9 cellular contexts compared by ENCODE assay signal in the genomic region with DNA sequence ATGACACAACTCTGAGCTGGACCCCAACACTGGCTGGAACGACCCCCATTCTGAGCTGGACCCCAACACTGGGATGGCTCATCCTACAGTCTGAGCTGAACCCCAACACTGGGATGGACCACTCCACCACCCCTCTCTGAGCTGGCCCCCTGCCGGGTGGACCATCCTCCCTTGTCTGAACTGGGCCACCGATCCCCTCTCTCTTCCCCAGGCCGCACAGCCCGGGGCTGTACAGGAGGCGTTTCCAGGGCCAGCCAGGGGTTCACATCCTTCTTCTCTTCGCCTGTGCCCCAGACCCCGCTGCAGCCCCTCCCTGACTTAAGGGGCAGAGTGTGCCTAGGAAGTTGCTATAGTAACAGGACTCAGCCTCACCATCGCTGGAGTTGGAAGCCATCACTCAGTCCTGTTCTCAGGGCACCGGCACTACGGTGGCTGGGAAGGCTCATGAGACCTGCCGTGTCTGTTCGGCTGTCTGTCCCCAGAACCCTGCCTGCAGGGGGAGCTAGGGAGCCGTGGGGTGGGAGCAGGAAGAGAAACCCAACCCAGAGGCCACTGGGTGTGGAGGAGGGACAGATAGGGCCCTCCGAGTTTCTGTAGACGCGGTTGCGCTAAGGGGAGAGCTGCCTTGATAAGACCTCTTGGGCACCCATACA. TPM values are rescaled to one million over a fixed set of nuclear protein-coding genes. Genes with fewer than 3 reads are reported as not detected.
DNase-seq lines count a peak whose midpoint lies in the region; ATAC-seq, FAIRE-seq and TF ChIP-seq lines count a peak whose summit lies in the region.
"Had no signal": no experiment of that assay in that cellular context is flagged by ENCODE, and none has a peak within 500 bp of the region (broad histone marks: within the 10 kb centered on the region; RNA-seq: fewer than 3 reads in every experiment).

No MANE protein-coding gene starts in this region.

- H3K4me3 ChIP-seq in NB4 (ENCODE audit: low read depth, low read length) (no peak overlapping the region), keratinocyte (ENCODE audit: control insufficient read depth in 2 of 3, extremely low read depth in 1 of 3, insufficient read depth in 2 of 3, low read depth in 1 of 3, low read length in 3 of 3) (no peak overlapping the region)

- no peaks in the 10 kb centered on the region for H3K36me3 ChIP-seq in keratinocyte (ENCODE audit: control insufficient read depth in 2 of 2, extremely low read depth in 1 of 2, insufficient read depth in 2 of 2, low read length in 2 of 2)

- no peak for TF ChIP-seq POLR2A in NB4 (IDR thresholded peaks at IDR 0.05; ENCODE audit: extremely low read depth, insufficient read length)

- H3K27ac Mint-ChIP-seq in CD4-positive, alpha-beta T cell, result peak overlapping the region; percentile 28

- peaks cover 13% of the 10 kb centered on the region for H3K4me1 ChIP-seq in keratinocyte (ENCODE audit: control insufficient read depth, extremely low read depth, insufficient read depth, low read length)

- intact Hi-C loops in CD4-positive, alpha-beta T cell (cut with DNase I, micrococcal nuclease), result loop anchor here in 1 of 2 experiments (2.0 kb wide), 1 partner anchor 21 kb away; no protein-coding TSS in a partner anchor

- peaks cover 13% of the 10 kb centered on the region for H3K36me3 Mint-ChIP-seq in CD4-positive, alpha-beta T cell (ENCODE audit: low read depth)

- H3K9ac ChIP-seq in keratinocyte (ENCODE audit: control insufficient read depth, extremely low read depth, insufficient read depth, low read length), result no peak overlapping the region

- CTCF ChIA-PET in CD4-positive, alpha-beta T cell (lab: Charles Lee), result interaction anchor here (0.6 to 4.2 kb wide), 6 partner anchors 10 to 55 kb away, joined by 3 to 18 read pairs (median 3); a partner anchor contains a TSS

- peak overlapping the region; percentile 62 for H3K4me3 Mint-ChIP-seq in CD4-positive, alpha-beta T cell

- POLR2A ChIA-PET in CD4-positive, alpha-beta T cell (lab: Charles Lee), result interaction anchor here (3.0 kb wide), 1 partner anchor 22 kb away, joined by 16 read pairs; a partner anchor contains a TSS

- peaks cover 66% of the 10 kb centered on the region for H3K4me1 Mint-ChIP-seq in CD4-positive, alpha-beta T cell (ENCODE audit: low read depth)

- no peak for ATAC-seq in CD4-positive, alpha-beta T cell (ENCODE audit: poor library complexity)
- no peak for ATAC-seq in HG03354 (IDR thresholded peaks at IDR 0.05; ENCODE audit: poor library complexity, severe bottlenecking, unreplicated experiment)

- dilution Hi-C loops in keratinocyte (cut with MboI; ENCODE audit: extremely low pct_ligation_motif_present, low sequenced_read_pairs), result no loop called here

- no peaks in the 10 kb centered on the region for H3K9me3 Mint-ChIP-seq in CD4-positive, alpha-beta T cell

- no peaks in the 10 kb centered on the region for H3K27me3 ChIP-seq in CD4-positive, alpha-beta T cell (ENCODE audit: control insufficient read depth, insufficient read depth, low read length)
- H3K27me3 ChIP-seq in keratinocyte (ENCODE audit: control insufficient read depth, extremely low read depth, insufficient read depth, low read length), result no peaks in the 10 kb centered on the region

- FAIRE-seq in keratinocyte (lab: Jason Lieb, UNC), result no peak

- H3K79me2 ChIP-seq in keratinocyte (ENCODE audit: control insufficient read depth, insufficient read depth, low read length), result peaks cover 9% of the 10 kb centered on the region

- H3K27me3 Mint-ChIP-seq in CD4-positive, alpha-beta T cell, result no peaks in the 10 kb centered on the region

- peak in 6 of 10 experiments; percentile 24 to 45 (median 38) for DNase-seq in CD4-positive, alpha-beta T cell
- DNase-seq in NB4 (ENCODE audit: low read depth) (peak; percentile 49), keratinocyte (ENCODE audit: low read depth, low spot score) (no peak), substantia nigra (lab: John Stamatoyannopoulos, UW) (peak in 13 of 49 donors; percentile 14 to 34 (median 23)), NCI-H1417 (lab: John Stamatoyannopoulos, UW) (no peak), NCI-H526 treated with DMSO at 0.1 percent for 48 hours (lab: John Stamatoyannopoulos, UW) (no peak)
- DNase-seq in activated naive CD4-positive, alpha-beta T cell treated with anti-CD3 and anti-CD28 coated beads, Interleukin-2, amount 50 U/mL, for 16 hours, result peak; percentile 59

- H3K9me3 ChIP-seq in CD4-positive, alpha-beta T cell (ENCODE audit: control insufficient read depth, low read length), result no peaks in the 10 kb centered on the region
- H3K9me3 ChIP-seq in keratinocyte (ENCODE audit: control insufficient read depth, low read depth, low read length), result no peaks in the 10 kb centered on the region

- H2AFZ ChIP-seq in keratinocyte (ENCODE audit: control insufficient read depth, low read length), result no peak overlapping the region

- TF ChIP-seq CTCF in CD4-positive, alpha-beta T cell (IDR thresholded peaks at IDR 0.05), result no peak
- TF ChIP-seq CTCF in NB4 (IDR thresholded peaks at IDR 0.05; ENCODE audit: low read depth, low read length), result peak; percentile 47
- peak; percentile 47 to 59 (median 50) for TF ChIP-seq CTCF in keratinocyte (optimal IDR thresholded peaks at IDR 0.05 in 1 of 3, IDR thresholded peaks at IDR 0.05 in 1 of 3, conservative IDR thresholded peaks at IDR 0.05 in 1 of 3; ENCODE audit: extremely low read depth in 1 of 3, insufficient read depth in 2 of 3, low read length in 3 of 3)

- H3K27ac ChIP-seq in CD4-positive, alpha-beta T cell (ENCODE audit: low read depth, low read length), result no peak overlapping the region
- no peak overlapping the region for H3K27ac ChIP-seq in keratinocyte (ENCODE audit: control insufficient read depth, insufficient read depth, low read length)
- peak overlapping the region; percentile 35 for H3K27ac ChIP-seq in substantia nigra (ENCODE audit: low read depth, low read length, poor library complexity, severe bottlenecking)

- H3K4me2 ChIP-seq in keratinocyte (ENCODE audit: control insufficient read depth, extremely low read depth, insufficient read depth, low read depth, low read length), result no peak overlapping the region

- no peaks in the 10 kb centered on the region for H4K20me1 ChIP-seq in keratinocyte (ENCODE audit: control insufficient read depth, extremely low read depth, insufficient read depth, low read length)

- H3K9me1 ChIP-seq in keratinocyte (ENCODE audit: control insufficient read depth, extremely low read depth, insufficient read depth, low read length), result no peaks in the 10 kb centered on the region

RNA-seq across cellular contexts. Expression of a gene that starts 3.7 kb away (rescaled TPM):
- 10 to 100 TPM; 27.4 to 29.8 TPM for total RNA-seq in CD4-positive, alpha-beta T cell
- polyA plus RNA-seq in keratinocyte, result 10.1 to 57.2 TPM (median 13.7 TPM) in 3 replicates
- polyA plus RNA-seq in keratinocyte (2011; ENCODE audit: low read depth), result 9.4 TPM
- polyA plus RNA-seq in keratinocyte (2011; cell fraction: cytosol; rRNA removed), result 30.5 and 39.1 TPM in 2 replicates
- polyA plus RNA-seq in keratinocyte (2011; cell fraction: nucleus; rRNA removed), result 22.1 and 26.0 TPM in 2 replicates
- polyA plus RNA-seq in keratinocyte (2012; ENCODE audit: low replicate concordance), result 26.5 and 53.2 TPM in 2 replicates
- 23.2 to 80.7 TPM (median 31.9 TPM) in 3 replicates for polyA minus RNA-seq in keratinocyte
- polyA minus RNA-seq in keratinocyte (2011; cell fraction: cytosol; rRNA and poly(A)+ RNA removed), result 20.9 TPM
- polyA minus RNA-seq in keratinocyte (2011; cell fraction: nucleus; rRNA and poly(A)+ RNA removed), result 7.9 and 12.6 TPM in 2 replicates

RNA-seq across cellular contexts. Expression of a gene that starts 22.5 kb away (rescaled TPM):
- under 1 TPM; 0.59 to 0.77 TPM for total RNA-seq in CD4-positive, alpha-beta T cell
- polyA plus RNA-seq in keratinocyte, result 2.1 to 13.1 TPM (median 7.8 TPM) in 3 replicates
- polyA plus RNA-seq in keratinocyte (2011; ENCODE audit: low read depth), result not detected
- 3.8 and 3.9 TPM in 2 replicates for polyA plus RNA-seq in keratinocyte (2011; cell fraction: cytosol; rRNA removed)
- 1.7 and 1.9 TPM in 2 replicates for polyA plus RNA-seq in keratinocyte (2011; cell fraction: nucleus; rRNA removed)
- polyA plus RNA-seq in keratinocyte (2012; ENCODE audit: low replicate concordance), result 0.24 and 11.8 TPM in 2 replicates
- polyA minus RNA-seq in keratinocyte, result 1.8 to 10.6 TPM (median 8.2 TPM) in 3 replicates
- polyA minus RNA-seq in keratinocyte (2011; cell fraction: cytosol; rRNA and poly(A)+ RNA removed), result 3.1 TPM
- polyA minus RNA-seq in keratinocyte (2011; cell fraction: nucleus; rRNA and poly(A)+ RNA removed), result 1.7 and 2.0 TPM in 2 replicates

RNA-seq across cellular contexts. Expression of a gene that starts 23.3 kb away (rescaled TPM):
- total RNA-seq in CD4-positive, alpha-beta T cell, result 10 to 100 TPM; 29.4 to 30.1 TPM
- 5.3 to 11.3 TPM (median 7.3 TPM) in 3 replicates for polyA plus RNA-seq in keratinocyte
- polyA plus RNA-seq in keratinocyte (2011; ENCODE audit: low read depth), result 6.5 TPM
- polyA plus RNA-seq in keratinocyte (2011; cell fraction: cytosol; rRNA removed), result 5.3 and 11.3 TPM in 2 replicates
- polyA plus RNA-seq in keratinocyte (2011; cell fraction: nucleus; rRNA removed), result 14.1 and 16.5 TPM in 2 replicates
- 13.6 and 19.5 TPM in 2 replicates for polyA plus RNA-seq in keratinocyte (2012; ENCODE audit: low replicate concordance)
- 4.1 to 14.1 TPM (median 5.3 TPM) in 3 replicates for polyA minus RNA-seq in keratinocyte
- 15.9 TPM for polyA minus RNA-seq in keratinocyte (2011; cell fraction: cytosol; rRNA and poly(A)+ RNA removed)
- 5.1 and 5.6 TPM in 2 replicates for polyA minus RNA-seq in keratinocyte (2011; cell fraction: nucleus; rRNA and poly(A)+ RNA removed)

RNA-seq across cellular contexts. Expression of a gene that starts 28.3 kb away (rescaled TPM):
- total RNA-seq in CD4-positive, alpha-beta T cell, result not detected
- polyA plus RNA-seq in keratinocyte, result not detected in 3 replicates
- polyA plus RNA-seq in keratinocyte (2011; ENCODE audit: low read depth), result not detected
- not detected in 2 replicates for polyA plus RNA-seq in keratinocyte (2011; cell fraction: cytosol; rRNA removed)
- not detected in 2 replicates for polyA plus RNA-seq in keratinocyte (2011; cell fraction: nucleus; rRNA removed)
- polyA plus RNA-seq in keratinocyte (2012; ENCODE audit: low replicate concordance), result not detected in 2 replicates
- polyA minus RNA-seq in keratinocyte, result not detected in 3 replicates
- not detected for polyA minus RNA-seq in keratinocyte (2011; cell fraction: cytosol; rRNA and poly(A)+ RNA removed)
- polyA minus RNA-seq in keratinocyte (2011; cell fraction: nucleus; rRNA and poly(A)+ RNA removed), result not detected in 2 replicates
- total RNA-seq: glomerular endothelial cell had no signal

RNA-seq across cellular contexts. Expression of a gene that starts 41.3 kb away (rescaled TPM):
- under 1 TPM; 0.39 to 0.49 TPM for total RNA-seq in CD4-positive, alpha-beta T cell
- 0.79 to 1.2 TPM (median 0.96 TPM) in 3 replicates for polyA plus RNA-seq in keratinocyte
- polyA plus RNA-seq in keratinocyte (2011; ENCODE audit: low read depth), result 1.2 TPM
- 0.45 and 1.6 TPM in 2 replicates for polyA plus RNA-seq in keratinocyte (2011; cell fraction: cytosol; rRNA removed)
- 0.64 and 1.7 TPM in 2 replicates for polyA plus RNA-seq in keratinocyte (2011; cell fraction: nucleus; rRNA removed)
- 0.91 and 2.7 TPM in 2 replicates for polyA plus RNA-seq in keratinocyte (2012; ENCODE audit: low replicate concordance)
- polyA minus RNA-seq in keratinocyte, result 0.10 TPM in 1 of 3 replicates, not detected in the others
- not detected for polyA minus RNA-seq in keratinocyte (2011; cell fraction: cytosol; rRNA and poly(A)+ RNA removed)
- polyA minus RNA-seq in keratinocyte (2011; cell fraction: nucleus; rRNA and poly(A)+ RNA removed), result not detected in 2 replicates

Comparison
In these comparisons a context has a peak if more than half of its experiments do, and no peak if none do; other contexts are left out.
1. DNase-seq: peak in CD4-positive, alpha-beta T cell (6 of 10), NB4 (single experiment) and activated naive CD4-positive, alpha-beta T cell treated with anti-CD3 and anti-CD28 coated beads, Interleukin-2, amount 50 U/mL, for 16 hours (single experiment); none in keratinocyte (single experiment), NCI-H1417 (0 of 3) and NCI-H526 treated with DMSO at 0.1 percent for 48 hours (single experiment).